21 cellular contexts compared by ENCODE assay signal in genomic region chr2:2834105-2834504, GRCh38.
DNase-seq lines count a peak whose midpoint lies in the region; ATAC-seq and TF ChIP-seq lines count a peak whose summit lies in the region.
"Had no signal": no experiment of that assay in that cellular context is flagged by ENCODE, and none has a peak within 500 bp of the region (broad histone marks: within the 10 kb centered on the region; RNA-seq: fewer than 3 reads in every experiment).

No MANE protein-coding gene starts in this region.

- peak; percentile 5 for DNase-seq in activated CD4-positive, alpha-beta memory T cell treated with anti-CD3 and anti-CD28 coated beads, Interleukin-2, amount 10 ng/mL, durations not matched to agents 7 days and 5 days
- no peak for DNase-seq in activated CD4-positive, alpha-beta memory T cell treated with anti-CD3 and anti-CD28 coated beads for 36 hours
- DNase-seq in mesenteric fat pad (ENCODE audit: low spot score): peak; percentile 43
- peak; percentile 25 for DNase-seq in ureter (ENCODE audit: low spot score)
- no peak for DNase-seq in NCI-H82 (lab: John Stamatoyannopoulos, UW)
- no peak for DNase-seq in DMS79 treated with DMSO at 0.1 percent for 48 hours (lab: John Stamatoyannopoulos, UW)
- DNase-seq: Calu3, Kasumi-1, MV-4-11, NCI-H1105, NCI-H1436 treated with DMSO at 0.1 percent for 48 hours, NCI-H187 treated with DMSO at 0.1 percent for 48 hours, NCI-H2171 treated with DMSO at 0.1 percent for 48 hours, NCI-H345, NCI-H524, NCI-H748 treated with DMSO at 0.1 percent for 48 hours, SJCRH30 had no signal

- CTCF ChIA-PET in activated CD4-positive, alpha-beta memory T cell treated with anti-CD3 and anti-CD28 coated beads, Interleukin-2, amount 10 ng/mL, durations not matched to agents 7 days and 5 days (lab: Charles Lee): no interaction called here
- CTCF ChIA-PET in activated CD4-positive, alpha-beta memory T cell treated with anti-CD3 and anti-CD28 coated beads for 36 hours (lab: Charles Lee): no interaction called here

- no peak for TF ChIP-seq CTCF in brain (conservative IDR thresholded peaks at IDR 0.05)

- H3K27me3 Mint-ChIP-seq in activated CD4-positive, alpha-beta memory T cell treated with anti-CD3 and anti-CD28 coated beads, Interleukin-2, amount 10 ng/mL, durations not matched to agents 7 days and 5 days: no peaks in the 10 kb centered on the region
- no peaks in the 10 kb centered on the region for H3K27me3 Mint-ChIP-seq in activated CD4-positive, alpha-beta memory T cell treated with anti-CD3 and anti-CD28 coated beads for 36 hours
- H3K27me3 Mint-ChIP-seq in brain: no peaks in the 10 kb centered on the region

- H3K9me3 Mint-ChIP-seq in activated CD4-positive, alpha-beta memory T cell treated with anti-CD3 and anti-CD28 coated beads, Interleukin-2, amount 10 ng/mL, durations not matched to agents 7 days and 5 days: no peaks in the 10 kb centered on the region
- no peaks in the 10 kb centered on the region for H3K9me3 Mint-ChIP-seq in activated CD4-positive, alpha-beta memory T cell treated with anti-CD3 and anti-CD28 coated beads for 36 hours
- peaks cover 2 to 12% (median 8%) of the 10 kb centered on the region in 5 experiments for H3K9me3 Mint-ChIP-seq in brain

- no peaks in the 10 kb centered on the region for H3K4me1 Mint-ChIP-seq in activated CD4-positive, alpha-beta memory T cell treated with anti-CD3 and anti-CD28 coated beads, Interleukin-2, amount 10 ng/mL, durations not matched to agents 7 days and 5 days
- no peaks in the 10 kb centered on the region for H3K4me1 Mint-ChIP-seq in activated CD4-positive, alpha-beta memory T cell treated with anti-CD3 and anti-CD28 coated beads for 36 hours (ENCODE audit: low read depth)
- peaks cover 42% of the 10 kb centered on the region for H3K4me1 Mint-ChIP-seq in brain
- H3K4me1 Mint-ChIP-seq: B cell had no signal

- intact Hi-C loops in activated CD4-positive, alpha-beta memory T cell treated with anti-CD3 and anti-CD28 coated beads for 36 hours (cut with micrococcal nuclease): no loop called here

- ATAC-seq in HG03342 (IDR thresholded peaks at IDR 0.05; ENCODE audit: unreplicated experiment): no peak
- ATAC-seq: K562 had no signal

- no peaks in the 10 kb centered on the region for H3K36me3 Mint-ChIP-seq in activated CD4-positive, alpha-beta memory T cell treated with anti-CD3 and anti-CD28 coated beads, Interleukin-2, amount 10 ng/mL, durations not matched to agents 7 days and 5 days (ENCODE audit: low read depth)
- H3K36me3 Mint-ChIP-seq in activated CD4-positive, alpha-beta memory T cell treated with anti-CD3 and anti-CD28 coated beads for 36 hours: no peaks in the 10 kb centered on the region
- no peaks in the 10 kb centered on the region for H3K36me3 Mint-ChIP-seq in brain

- POLR2A ChIA-PET in activated CD4-positive, alpha-beta memory T cell treated with anti-CD3 and anti-CD28 coated beads, Interleukin-2, amount 10 ng/mL, durations not matched to agents 7 days and 5 days (lab: Charles Lee): no interaction called here
- POLR2A ChIA-PET in activated CD4-positive, alpha-beta memory T cell treated with anti-CD3 and anti-CD28 coated beads for 36 hours (lab: Charles Lee): no interaction called here

- H3K27ac Mint-ChIP-seq in activated CD4-positive, alpha-beta memory T cell treated with anti-CD3 and anti-CD28 coated beads, Interleukin-2, amount 10 ng/mL, durations not matched to agents 7 days and 5 days: no peak overlapping the region
- no peak overlapping the region for H3K27ac Mint-ChIP-seq in activated CD4-positive, alpha-beta memory T cell treated with anti-CD3 and anti-CD28 coated beads for 36 hours
- H3K27ac Mint-ChIP-seq in brain: peak overlapping the region in 3 of 5 experiments; percentile 2 to 94 (median 63)
- H3K27ac Mint-ChIP-seq: B cell had no signal

- H3K4me3 Mint-ChIP-seq in activated CD4-positive, alpha-beta memory T cell treated with anti-CD3 and anti-CD28 coated beads, Interleukin-2, amount 10 ng/mL, durations not matched to agents 7 days and 5 days: no peak overlapping the region
- H3K4me3 Mint-ChIP-seq in activated CD4-positive, alpha-beta memory T cell treated with anti-CD3 and anti-CD28 coated beads for 36 hours: no peak overlapping the region
- no peak overlapping the region for H3K4me3 Mint-ChIP-seq in brain
- H3K4me3 Mint-ChIP-seq: B cell had no signal

Comparison
In these comparisons a context has a peak if more than half of its experiments do, and no peak if none do; other contexts are left out.
1. DNase-seq: peak in activated CD4-positive, alpha-beta memory T cell treated with anti-CD3 and anti-CD28 coated beads, Interleukin-2, amount 10 ng/mL, durations not matched to agents 7 days and 5 days (single experiment), mesenteric fat pad (single experiment) and ureter (single experiment); none in activated CD4-positive, alpha-beta memory T cell treated with anti-CD3 and anti-CD28 coated beads for 36 hours (single experiment), NCI-H82 (single experiment) and DMS79 treated with DMSO at 0.1 percent for 48 hours (single experiment).
2. H3K27ac Mint-ChIP-seq: peak in brain (3 of 5); none in activated CD4-positive, alpha-beta memory T cell treated with anti-CD3 and anti-CD28 coated beads, Interleukin-2, amount 10 ng/mL, durations not matched to agents 7 days and 5 days (single experiment) and activated CD4-positive, alpha-beta memory T cell treated with anti-CD3 and anti-CD28 coated beads for 36 hours (single experiment).